In genomic region chrX:7950865-7951264, GRCh38 we compare ENCODE assay signal across 9 cellular contexts. TPM values are rescaled to one million over a fixed set of nuclear protein-coding genes. Genes with fewer than 3 reads are reported as not detected.
DNase-seq lines count a peak whose midpoint lies in the region; ATAC-seq and TF ChIP-seq lines count a peak whose summit lies in the region.
"Had no signal": no experiment of that assay in that cellular context is flagged by ENCODE, and none has a peak within 500 bp of the region (broad histone marks: within the 10 kb centered on the region; RNA-seq: fewer than 3 reads in every experiment).

No MANE protein-coding gene starts in this region.

- 67 to 97% (median 69%) methylated on average over 2 of the region's 2 CpGs for WGBS in psoas muscle, 3 donors
- 84 to 100% (median 91%) methylated on average over 2 of the region's 2 CpGs for WGBS in adrenal gland, 4 donors

- H3K36me3 ChIP-seq in psoas muscle (ENCODE audit: insufficient read depth in 1 of 2, low read depth in 1 of 2) (no peaks in the 10 kb centered on the region), adrenal gland (replicated peaks in 1 of 2) (no peaks in the 10 kb centered on the region)

- intact Hi-C loops in psoas muscle (cut with DNase I): no loop called here
- intact Hi-C loops in adrenal gland (cut with DNase I): no loop called here

- H3K9me3 ChIP-seq in psoas muscle: no peaks in the 10 kb centered on the region
- no peaks in the 10 kb centered on the region for H3K9me3 ChIP-seq in adrenal gland (replicated peaks in 1 of 3)

- no peak for DNase-seq in psoas muscle
- DNase-seq in adrenal gland: no peak
- no peak for DNase-seq in A172 (ENCODE audit: low spot score)
- DNase-seq in COR-L47 (lab: John Stamatoyannopoulos, UW): no peak
- DNase-seq: activated naive CD4-positive, alpha-beta T cell had no signal

- H3K4me3 ChIP-seq in psoas muscle (no peak overlapping the region), adrenal gland (no peak overlapping the region)

- ATAC-seq in GM19043 (IDR thresholded peaks at IDR 0.05; ENCODE audit: low read depth, unreplicated experiment): peak; percentile 95
- ATAC-seq in GM21825 (IDR thresholded peaks at IDR 0.05; ENCODE audit: unreplicated experiment): peak; percentile 98
- ATAC-seq in HG03196 (IDR thresholded peaks at IDR 0.05; ENCODE audit: unreplicated experiment): peak; percentile 99
- peak in 3 of 4 donors; percentile 40 to 59 (median 43) for ATAC-seq in psoas muscle
- ATAC-seq: left lobe of liver had no signal

- H3K27me3 ChIP-seq in psoas muscle (ENCODE audit: insufficient read depth in 3 of 3, low read length in 2 of 3) (no peaks in the 10 kb centered on the region), adrenal gland (no peaks in the 10 kb centered on the region)

- no peak for TF ChIP-seq CTCF in psoas muscle (IDR thresholded peaks at IDR 0.05)
- TF ChIP-seq CTCF in adrenal gland (IDR thresholded peaks at IDR 0.05): no peak

- TF ChIP-seq POLR2A in adrenal gland (IDR thresholded peaks at IDR 0.05): no peak

- H3K27ac ChIP-seq in psoas muscle (no peak overlapping the region), adrenal gland (no peak overlapping the region)

- H3K4me1 ChIP-seq in psoas muscle (no peaks in the 10 kb centered on the region), adrenal gland (replicated peaks in 1 of 2) (no peaks in the 10 kb centered on the region)

RNA-seq across cellular contexts. Expression of gene PNPLA4, which starts 23.7 kb away (rescaled TPM):
- total RNA-seq in psoas muscle (10 to 100 TPM; 22.5 to 31.8 (median 25.8) TPM), adrenal gland (10 to 100 TPM in 7 of 8 donors, 1 to 10 TPM in 1; 9.9 to 53.8 (median 42.9) TPM)
- polyA plus RNA-seq in psoas muscle (10 to 100 TPM; 13.8 to 26.0 (median 20.2) TPM), adrenal gland (10 to 100 TPM in 2 of 3 donors, 1 to 10 TPM in 1; 5.5 to 38.7 (median 16.5) TPM)
- total RNA-seq in A172 (2014; rRNA removed; shearing (Covaris generic)): not detected in 2 replicates

Comparison
In these comparisons a context has a peak if more than half of its experiments do, and no peak if none do; other contexts are left out.
1. ATAC-seq: peak in every context shown above with its lines; median percentile 99 in HG03196; 98 in GM21825; 95 in GM19043; 43 in psoas muscle.
2. RNA of gene PNPLA4, which starts 23.7 kb away (total RNA-seq): 9.9 to 53.8 TPM in adrenal gland and 22.5 to 31.8 TPM in psoas muscle; not detected in A172; every median in the first group is over 10 times any median in the second.